9 cellular contexts compared by ENCODE assay signal in genomic region chr1:107512836-107513235, GRCh38.
"Had no signal": no experiment of that assay in that cellular context is flagged by ENCODE, and none has a peak within 500 bp of the region (broad histone marks: within the 10 kb centered on the region; RNA-seq: fewer than 3 reads in every experiment).

No MANE protein-coding gene starts in this region.

- H3K9ac ChIP-seq: KMS-11 had no signal

- H2AFZ ChIP-seq: GM23338 had no signal

- FAIRE-seq: H1, H54, HTR-8/SVneo had no signal

- H3K4me2 ChIP-seq: GM23338, KMS-11 had no signal

- H3K4me3 ChIP-seq: GM23338 had no signal

- H3K27ac ChIP-seq: KMS-11 had no signal

- ATAC-seq: GM23338 had no signal

- DNase-seq: H9, HCEC 1CT, Karpas-422, KBM-7 had no signal
